In genomic region chr1:180743868-180744267, GRCh38 we compare ENCODE assay signal across 35 cellular contexts.
"Had no signal": no experiment of that assay in that cellular context is flagged by ENCODE, and none has a peak within 500 bp of the region (broad histone marks: within the 10 kb centered on the region; RNA-seq: fewer than 3 reads in every experiment).

No MANE protein-coding gene starts in this region.

- H3K27ac ChIP-seq: adrenal gland, body of pancreas, brain microvascular endothelial cell, breast epithelium, WERI-Rb-1 had no signal

- ATAC-seq: activated CD4-positive, alpha-beta T cell treated with anti-CD3 and anti-CD28 coated beads for 36 hours; activated CD4-positive, CD25-positive, alpha-beta regulatory T cell treated with anti-CD3 and anti-CD28 coated beads, Interleukin-2, amount 50 U/mL, for 24 hours; activated CD8-positive, alpha-beta T cell treated with anti-CD3 and anti-CD28 coated beads for 36 hours; activated naive CD4-positive, alpha-beta T cell treated with anti-CD3 and anti-CD28 coated beads, Interleukin-2, amount 50 U/mL, for 72 hours; activated T-cell treated with anti-CD3 and anti-CD28 coated beads, Interleukin-2, amount 50 U/mL, for 4 hours; activated T-cell treated with anti-CD3 and anti-CD28 coated beads, Interleukin-2, amount 50 U/mL, for 72 hours; activated T-helper 17 cell treated with anti-CD3 and anti-CD28 coated beads, Interleukin-2, amount 50 U/mL, for 72 hours; body of pancreas; WTC11 had no signal

- H3K36me3 ChIP-seq: adrenal gland, brain microvascular endothelial cell, breast epithelium, WERI-Rb-1 had no signal

- FAIRE-seq: astrocyte, colon had no signal

- H3K4me1 ChIP-seq: adrenal gland, body of pancreas, breast epithelium had no signal

- DNase-seq: activated CD4-positive, alpha-beta memory T cell treated with anti-CD3 and anti-CD28 coated beads for 36 hours; activated CD4-positive, alpha-beta T cell treated with anti-CD3 and anti-CD28 coated beads for 1 hour; activated CD4-positive, alpha-beta T cell treated with anti-CD3 and anti-CD28 coated beads for 36 hours; activated CD4-positive, alpha-beta T cell treated with anti-CD3 and anti-CD28 coated beads, Interleukin-2, amount 10 ng/mL, durations not matched to agents 24 days and 14 days; activated CD4-positive, alpha-beta T cell treated with anti-CD3 and anti-CD28 coated beads, Interleukin-2, amount 50 U/mL, for 1 hour; activated CD4-positive, alpha-beta T cell treated with anti-CD3 and anti-CD28 coated beads, Interleukin-2, amount 50 U/mL, for 4 hours; activated CD4-positive, CD25-positive, alpha-beta regulatory T cell; activated CD8-positive, alpha-beta memory T cell treated with anti-CD3 and anti-CD28 coated beads, Interleukin-2, amount 50 U/mL, for 4 hours; activated CD8-positive, alpha-beta T cell treated with anti-CD3 and anti-CD28 coated beads for 36 hours; activated effector memory CD4-positive, alpha-beta T cell treated with anti-CD3 and anti-CD28 coated beads, Interleukin-2, amount 50 U/mL, for 16 hours; activated gamma-delta T cell treated with Interleukin-2 at 50 U/mL for 16 hours; activated naive CD4-positive, alpha-beta T cell; activated naive CD4-positive, alpha-beta T cell treated with anti-CD3 and anti-CD28 coated beads, Interleukin-2, amount 10 ng/mL, durations not matched to agents 7 days and 5 days; activated naive CD8-positive, alpha-beta T cell treated with anti-CD3 and anti-CD28 coated beads for 36 hours; activated T-cell treated with anti-CD3 and anti-CD28 coated beads for 4 hours; activated T-cell treated with anti-CD3 and anti-CD28 coated beads, Interleukin-2, amount 50 U/mL, for 1 hour; activated T-cell treated with anti-CD3 and anti-CD28 coated beads, Interleukin-2, amount 50 U/mL, for 4 hours; activated T-cell treated with anti-CD3 and anti-CD28 coated beads, Interleukin-2, amount 50 U/mL, for 72 hours; adrenal gland; amniotic stem cell; aorta; body of pancreas; brain microvascular endothelial cell; central memory CD4-positive, alpha-beta T cell; T-helper 1 cell; T-helper 2 cell; T-helper 9 cell; WERI-Rb-1 had no signal

- H3K27me3 ChIP-seq: adrenal gland, body of pancreas, brain microvascular endothelial cell, breast epithelium had no signal

- H3K4me3 ChIP-seq: adrenal gland, body of pancreas, breast epithelium had no signal
